Comparison of ENCODE assay signal across 17 cellular contexts in genomic region chr13:36421447-36421846, GRCh38. TPM values are rescaled to one million over a fixed set of nuclear protein-coding genes. Genes with fewer than 3 reads are reported as not detected.
DNase-seq lines count a peak whose midpoint lies in the region; ATAC-seq and TF ChIP-seq lines count a peak whose summit lies in the region.
"Had no signal": no experiment of that assay in that cellular context is flagged by ENCODE, and none has a peak within 500 bp of the region (broad histone marks: within the 10 kb centered on the region; RNA-seq: fewer than 3 reads in every experiment).

No MANE protein-coding gene starts in this region.

- H3K4me3 ChIP-seq in NB4 (ENCODE audit: low read depth, low read length) (no peak overlapping the region), mesenchymal stem cell (ENCODE audit: insufficient read depth in 1 of 2, low read depth in 1 of 2, low read length in 2 of 2) (no peak overlapping the region)
- H3K4me3 ChIP-seq: body of pancreas, prostate gland, suprapubic skin had no signal

- H3K36me3 ChIP-seq in mesenchymal stem cell (ENCODE audit: control insufficient read depth in 1 of 2, insufficient read depth in 2 of 2, low read depth in 1 of 2, low read length in 2 of 2): no peaks in the 10 kb centered on the region
- H3K36me3 ChIP-seq: prostate gland, suprapubic skin had no signal

- H3K14ac ChIP-seq in mesenchymal stem cell (ENCODE audit: low read length in 2 of 2): no peak overlapping the region

- H4K8ac ChIP-seq in mesenchymal stem cell (ENCODE audit: low read length): no peak overlapping the region

- intact Hi-C loops in activated T-helper 2 cell treated with anti-CD3 and anti-CD28 coated beads, Interferon-gamma antibody, Interleukin-2, Interleukin-4, amounts not matched to agents 10 μg/mL and 5 μg/mL and 100 μg/mL, durations not matched to agents 14 hours and 24 hours and 36 hours (cut with micrococcal nuclease): loop anchor here (1.0 to 5.0 kb wide), 5 partner anchors 11 to 397 kb away; partner anchors contain the start of genes CCDC169, CCNA1 and RFXAP
- intact Hi-C loops in CD4-positive, alpha-beta T cell (cut with DNase I, micrococcal nuclease): loop anchor here (5.0 to 10.0 kb wide), 3 partner anchors 566 to 653 kb away; no protein-coding TSS in a partner anchor

- no peak overlapping the region for H2BK5ac ChIP-seq in mesenchymal stem cell (ENCODE audit: low read depth, low read length, poor library complexity, severe bottlenecking)

- H3K36me3 Mint-ChIP-seq in T-helper 2 cell treated with Interferon-gamma antibody and Interleukin-4, amounts not matched to agents 5 μg/mL and 100 μg/mL, for 36 hours (ENCODE audit: low read depth): no peaks in the 10 kb centered on the region
- no peaks in the 10 kb centered on the region for H3K36me3 Mint-ChIP-seq in activated T-helper 2 cell treated with anti-CD3 and anti-CD28 coated beads, Interferon-gamma antibody, Interleukin-2, Interleukin-4, amounts not matched to agents 10 μg/mL and 5 μg/mL and 100 μg/mL, durations not matched to agents 14 hours and 24 hours and 36 hours (ENCODE audit: low read depth)
- H3K36me3 Mint-ChIP-seq in CD4-positive, alpha-beta T cell (ENCODE audit: low read depth): no peaks in the 10 kb centered on the region
- H3K36me3 Mint-ChIP-seq: CD8-positive, alpha-beta memory T cell; naive B cell had no signal

- H3K4me1 ChIP-seq in mesenchymal stem cell (ENCODE audit: control insufficient read depth, insufficient read depth, low read depth, low read length): peaks cover 2% of the 10 kb centered on the region
- H3K4me1 ChIP-seq: prostate gland had no signal

- H2AK5ac ChIP-seq in mesenchymal stem cell (ENCODE audit: low read length, severe bottlenecking): no peak overlapping the region

- H3K9me3 ChIP-seq in mesenchymal stem cell (ENCODE audit: control insufficient read depth, low read length): peaks cover 9% of the 10 kb centered on the region
- H3K9me3 ChIP-seq in CD4-positive, alpha-beta T cell (ENCODE audit: control insufficient read depth, low read length): no peaks in the 10 kb centered on the region
- H3K9me3 ChIP-seq: body of pancreas, prostate gland, suprapubic skin had no signal

- H3K18ac ChIP-seq in mesenchymal stem cell (ENCODE audit: low read depth in 1 of 2, low read length in 2 of 2): no peak overlapping the region

- H2BK12ac ChIP-seq in mesenchymal stem cell (ENCODE audit: low read length in 2 of 2): no peak overlapping the region

- no peak overlapping the region for H2BK120ac ChIP-seq in mesenchymal stem cell (ENCODE audit: low read depth, low read length)

- peaks cover 16% of the 10 kb centered on the region for H3K9me3 Mint-ChIP-seq in T-helper 2 cell treated with Interferon-gamma antibody and Interleukin-4, amounts not matched to agents 5 μg/mL and 100 μg/mL, for 36 hours
- peaks cover 14% of the 10 kb centered on the region for H3K9me3 Mint-ChIP-seq in activated T-helper 2 cell treated with anti-CD3 and anti-CD28 coated beads, Interferon-gamma antibody, Interleukin-2, Interleukin-4, amounts not matched to agents 10 μg/mL and 5 μg/mL and 100 μg/mL, durations not matched to agents 14 hours and 24 hours and 36 hours
- peaks cover 3% of the 10 kb centered on the region for H3K9me3 Mint-ChIP-seq in CD4-positive, alpha-beta T cell

- TF ChIP-seq CTCF in NB4 (IDR thresholded peaks at IDR 0.05; ENCODE audit: low read depth, low read length): no peak
- no peak for TF ChIP-seq CTCF in CD4-positive, alpha-beta T cell (IDR thresholded peaks at IDR 0.05)

- H3K4me2 ChIP-seq in mesenchymal stem cell (ENCODE audit: low read length, poor library complexity, severe bottlenecking): no peak overlapping the region

- peaks cover 23% of the 10 kb centered on the region for H3K27me3 Mint-ChIP-seq in T-helper 2 cell treated with Interferon-gamma antibody and Interleukin-4, amounts not matched to agents 5 μg/mL and 100 μg/mL, for 36 hours (ENCODE audit: low read depth)
- H3K27me3 Mint-ChIP-seq in activated T-helper 2 cell treated with anti-CD3 and anti-CD28 coated beads, Interferon-gamma antibody, Interleukin-2, Interleukin-4, amounts not matched to agents 10 μg/mL and 5 μg/mL and 100 μg/mL, durations not matched to agents 14 hours and 24 hours and 36 hours (ENCODE audit: low read depth): peaks cover 20% of the 10 kb centered on the region
- H3K27me3 Mint-ChIP-seq in CD4-positive, alpha-beta T cell: peaks cover 62% of the 10 kb centered on the region

- H4K91ac ChIP-seq in mesenchymal stem cell (ENCODE audit: low read length): no peak overlapping the region

- H2AFZ ChIP-seq in mesenchymal stem cell (ENCODE audit: low read depth, low read length): no peak overlapping the region

- no peak overlapping the region for H3K27ac ChIP-seq in mesenchymal stem cell (ENCODE audit: low read length, poor library complexity, severe bottlenecking)
- H3K27ac ChIP-seq in CD4-positive, alpha-beta T cell (ENCODE audit: low read depth, low read length): no peak overlapping the region
- H3K27ac ChIP-seq: 22Rv1, body of pancreas, prostate gland, suprapubic skin had no signal

- peak overlapping the region; percentile 27 for H3K9ac ChIP-seq in mesenchymal stem cell (ENCODE audit: low read length)

- no peak for TF ChIP-seq POLR2A in NB4 (IDR thresholded peaks at IDR 0.05; ENCODE audit: extremely low read depth, insufficient read length)

- H3K79me1 ChIP-seq in mesenchymal stem cell (replicated peaks; ENCODE audit: low read length, poor library complexity, severe bottlenecking): no peaks in the 10 kb centered on the region

- H3K4ac ChIP-seq in mesenchymal stem cell (ENCODE audit: low read depth in 1 of 2, low read length in 2 of 2): no peak overlapping the region

- DNase-seq in T-helper 2 cell treated with Interferon-gamma antibody and Interleukin-4, amounts not matched to agents 5 μg/mL and 100 μg/mL, for 36 hours (ENCODE audit: low spot score): no peak
- DNase-seq in T-helper 2 cell (no peak), NB4 (ENCODE audit: low read depth) (peak; percentile 84), mesenchymal stem cell (no peak)
- DNase-seq in activated T-helper 2 cell treated with anti-CD3 and anti-CD28 coated beads, Interferon-gamma antibody, Interleukin-2, Interleukin-4, amounts not matched to agents 10 μg/mL and 5 μg/mL and 100 μg/mL, durations not matched to agents 14 hours and 24 hours and 36 hours (ENCODE audit: low spot score): no peak
- DNase-seq in CD4-positive, alpha-beta T cell: no peak
- no peak for DNase-seq in central memory CD4-positive, alpha-beta T cell
- no peak for DNase-seq in activated naive CD4-positive, alpha-beta T cell (lab: John Stamatoyannopoulos, UW)
- DNase-seq: activated CD4-positive, alpha-beta T cell treated with anti-CD3 and anti-CD28 coated beads for 48 hours; body of pancreas; CD8-positive, alpha-beta memory T cell; naive B cell; NCI-H2081 had no signal

- peak overlapping the region; percentile 37 for H3K4me3 Mint-ChIP-seq in T-helper 2 cell treated with Interferon-gamma antibody and Interleukin-4, amounts not matched to agents 5 μg/mL and 100 μg/mL, for 36 hours
- no peak overlapping the region for H3K4me3 Mint-ChIP-seq in activated T-helper 2 cell treated with anti-CD3 and anti-CD28 coated beads, Interferon-gamma antibody, Interleukin-2, Interleukin-4, amounts not matched to agents 10 μg/mL and 5 μg/mL and 100 μg/mL, durations not matched to agents 14 hours and 24 hours and 36 hours (ENCODE audit: low read depth)
- H3K4me3 Mint-ChIP-seq in CD4-positive, alpha-beta T cell: no peak overlapping the region
- H3K4me3 Mint-ChIP-seq: CD8-positive, alpha-beta memory T cell; naive B cell had no signal

- no peak overlapping the region for H2BK15ac ChIP-seq in mesenchymal stem cell (ENCODE audit: low read depth, poor library complexity, severe bottlenecking)

- CTCF ChIA-PET in CD4-positive, alpha-beta T cell (lab: Charles Lee): no interaction called here

- peak overlapping the region; percentile 33 for H3K27ac Mint-ChIP-seq in T-helper 2 cell treated with Interferon-gamma antibody and Interleukin-4, amounts not matched to agents 5 μg/mL and 100 μg/mL, for 36 hours
- peak overlapping the region; percentile 20 for H3K27ac Mint-ChIP-seq in activated T-helper 2 cell treated with anti-CD3 and anti-CD28 coated beads, Interferon-gamma antibody, Interleukin-2, Interleukin-4, amounts not matched to agents 10 μg/mL and 5 μg/mL and 100 μg/mL, durations not matched to agents 14 hours and 24 hours and 36 hours
- H3K27ac Mint-ChIP-seq in CD4-positive, alpha-beta T cell: no peak overlapping the region
- H3K27ac Mint-ChIP-seq: CD8-positive, alpha-beta memory T cell; naive B cell had no signal

- H3K4me1 Mint-ChIP-seq in T-helper 2 cell treated with Interferon-gamma antibody and Interleukin-4, amounts not matched to agents 5 μg/mL and 100 μg/mL, for 36 hours (ENCODE audit: low read depth): peaks cover 39% of the 10 kb centered on the region
- peaks cover 42% of the 10 kb centered on the region for H3K4me1 Mint-ChIP-seq in activated T-helper 2 cell treated with anti-CD3 and anti-CD28 coated beads, Interferon-gamma antibody, Interleukin-2, Interleukin-4, amounts not matched to agents 10 μg/mL and 5 μg/mL and 100 μg/mL, durations not matched to agents 14 hours and 24 hours and 36 hours (ENCODE audit: low read depth)
- no peaks in the 10 kb centered on the region for H3K4me1 Mint-ChIP-seq in CD4-positive, alpha-beta T cell (ENCODE audit: low read depth)
- H3K4me1 Mint-ChIP-seq: CD8-positive, alpha-beta memory T cell had no signal

- H3K27me3 ChIP-seq in mesenchymal stem cell (ENCODE audit: control insufficient read depth in 1 of 2, insufficient read depth in 1 of 2, low read length in 2 of 2): no peaks in the 10 kb centered on the region
- peaks cover 14% of the 10 kb centered on the region for H3K27me3 ChIP-seq in CD4-positive, alpha-beta T cell (ENCODE audit: control insufficient read depth, insufficient read depth, low read length)
- H3K27me3 ChIP-seq: suprapubic skin had no signal

- ATAC-seq in CD4-positive, alpha-beta T cell (ENCODE audit: poor library complexity): no peak
- ATAC-seq: body of pancreas had no signal

- no peak overlapping the region for H3K23ac ChIP-seq in mesenchymal stem cell (ENCODE audit: low read length in 2 of 2)

- POLR2A ChIA-PET in CD4-positive, alpha-beta T cell (lab: Charles Lee): no interaction called here

RNA-seq across cellular contexts. Expression of gene CCNA1, which starts 10.8 kb away (rescaled TPM):
- total RNA-seq in activated T-helper 2 cell treated with anti-CD3 and anti-CD28 coated beads, Interferon-gamma antibody, Interleukin-2, Interleukin-4, amounts not matched to agents 10 μg/mL and 5 μg/mL and 100 μg/mL, durations not matched to agents 14 hours and 24 hours and 36 hours: 4.3 and 5.0 TPM in 2 replicates
- 0.06 TPM for polyA plus RNA-seq in mesenchymal stem cell (2013, experiment 1 of 2)
- polyA plus RNA-seq in mesenchymal stem cell (2013, experiment 2 of 2): 0.03 TPM
- total RNA-seq in CD4-positive, alpha-beta T cell: not detected
- total RNA-seq: body of pancreas; CD8-positive, alpha-beta memory T cell had no signal
- polyA plus RNA-seq: CD8-positive, alpha-beta memory T cell; liver had no signal
